In genomic region chr5:135373747-135374515, GRCh38 we compare ENCODE assay signal across 17 cellular contexts. TPM values are rescaled to one million over a fixed set of nuclear protein-coding genes. Genes with fewer than 3 reads are reported as not detected.
DNase-seq lines count a peak whose midpoint lies in the region; ATAC-seq and TF ChIP-seq lines count a peak whose summit lies in the region.
"Had no signal": no experiment of that assay in that cellular context is flagged by ENCODE, and none has a peak within 500 bp of the region (broad histone marks: within the 10 kb centered on the region; RNA-seq: fewer than 3 reads in every experiment).

No MANE protein-coding gene starts in this region.

- ATAC-seq in psoas muscle (peak; percentile 94 to 96 (median 94)), GM18861 (IDR thresholded peaks at IDR 0.05; ENCODE audit: unreplicated experiment) (no peak), HG03159 (IDR thresholded peaks at IDR 0.05; ENCODE audit: unreplicated experiment) (no peak)
- ATAC-seq: A549 had no signal

- H3K27ac ChIP-seq in psoas muscle (peak overlapping the region; percentile 83), dorsolateral prefrontal cortex (peak overlapping the region in 5 of 59 donors; percentile 0 to 63 (median 49))
- H3K27ac ChIP-seq: A549, colonic mucosa had no signal

- H3K4me3 Mint-ChIP-seq in T-helper 1 cell treated with Interleukin-12 subunit alpha and Interleukin-12 subunit beta and Interleukin-4 antibody, amounts not matched to agents 30 μg/mL and 1 μg/mL, for 36 hours, result peak overlapping the region; percentile 8
- H3K4me3 Mint-ChIP-seq: activated naive CD8-positive, alpha-beta T cell; IgD-negative memory B cell; nephron progenitor cell had no signal

- peak overlapping the region; percentile 68 for H3K27ac Mint-ChIP-seq in T-helper 1 cell treated with Interleukin-12 subunit alpha and Interleukin-12 subunit beta and Interleukin-4 antibody, amounts not matched to agents 30 μg/mL and 1 μg/mL, for 36 hours
- H3K27ac Mint-ChIP-seq: activated naive CD8-positive, alpha-beta T cell; IgD-negative memory B cell; nephron progenitor cell had no signal

- H3K27me3 ChIP-seq in psoas muscle (ENCODE audit: insufficient read depth in 3 of 3, low read length in 2 of 3) (no peaks in the 10 kb centered on the region), dorsolateral prefrontal cortex (no peaks in the 10 kb centered on the region)
- H3K27me3 ChIP-seq: colonic mucosa, upper lobe of left lung had no signal

- H3K4me1 ChIP-seq in psoas muscle, result peaks cover 50% of the 10 kb centered on the region

- TF ChIP-seq CTCF in psoas muscle (IDR thresholded peaks at IDR 0.05) (no peak), dorsolateral prefrontal cortex (IDR thresholded peaks at IDR 0.05 in 54 of 56, conservative IDR thresholded peaks at IDR 0.05 in 2 of 56; ENCODE audit: low read depth in 1 of 56, partially characterized antibody in 56 of 56) (no peak)

- no peaks in the 10 kb centered on the region for H3K9me3 Mint-ChIP-seq in T-helper 1 cell treated with Interleukin-12 subunit alpha and Interleukin-12 subunit beta and Interleukin-4 antibody, amounts not matched to agents 30 μg/mL and 1 μg/mL, for 36 hours
- H3K9me3 Mint-ChIP-seq: IgD-negative memory B cell, nephron progenitor cell had no signal

- no peak for TF ChIP-seq POLR2A in erythroblast (IDR thresholded peaks at IDR 0.05; ENCODE audit: low read length)

- H3K36me3 Mint-ChIP-seq in T-helper 1 cell treated with Interleukin-12 subunit alpha and Interleukin-12 subunit beta and Interleukin-4 antibody, amounts not matched to agents 30 μg/mL and 1 μg/mL, for 36 hours (ENCODE audit: low read depth), result peaks cover 44% of the 10 kb centered on the region

- peaks cover 74% of the 10 kb centered on the region for H3K4me1 Mint-ChIP-seq in T-helper 1 cell treated with Interleukin-12 subunit alpha and Interleukin-12 subunit beta and Interleukin-4 antibody, amounts not matched to agents 30 μg/mL and 1 μg/mL, for 36 hours (ENCODE audit: low read depth)

- no peaks in the 10 kb centered on the region for H3K9me3 ChIP-seq in psoas muscle
- H3K9me3 ChIP-seq: A549, colonic mucosa, upper lobe of left lung had no signal

- WGBS in psoas muscle, 3 donors, result 29 to 41% (median 31%) methylated on average over 7 of the region's 7 CpGs

- H3K4me3 ChIP-seq in psoas muscle (no peak overlapping the region), dorsolateral prefrontal cortex (no peak overlapping the region)
- H3K4me3 ChIP-seq: A549, colonic mucosa, upper lobe of left lung had no signal

- H3K27me3 Mint-ChIP-seq in T-helper 1 cell treated with Interleukin-12 subunit alpha and Interleukin-12 subunit beta and Interleukin-4 antibody, amounts not matched to agents 30 μg/mL and 1 μg/mL, for 36 hours (ENCODE audit: low read depth), result no peaks in the 10 kb centered on the region
- H3K27me3 Mint-ChIP-seq: activated naive CD8-positive, alpha-beta T cell; IgD-negative memory B cell had no signal

- intact Hi-C loops in psoas muscle (cut with DNase I), result no loop called here
- intact Hi-C loops in dorsolateral prefrontal cortex (cut with DNase I), result no loop called here

- DNase-seq in T-helper 1 cell, result no peak
- DNase-seq in M059J (ENCODE audit: low read depth), result peak; percentile 37
- DNase-seq in erythroblast (lab: John Stamatoyannopoulos, UW), result peak; percentile 57 to 84
- DNase-seq in psoas muscle, result peak; percentile 49 to 82
- no peak for DNase-seq in dorsolateral prefrontal cortex
- DNase-seq: activated CD4-positive, alpha-beta T cell treated with anti-CD3 and anti-CD28 coated beads, Interleukin-2, amount 50 U/mL, for 1 hour; colonic mucosa; HCEC 1CT; NCI-H2029 treated with DMSO at 0.1 percent for 48 hours; nephron progenitor cell; upper lobe of left lung had no signal

- peaks cover 2 to 33% of the 10 kb centered on the region in 2 donors for H3K36me3 ChIP-seq in psoas muscle (ENCODE audit: insufficient read depth in 1 of 2, low read depth in 1 of 2)

RNA-seq across cellular contexts. Expression of gene MACROH2A1, which starts 25.1 kb away (rescaled TPM):
- total RNA-seq in M059J (2014; rRNA removed; shearing (Covaris generic)), result 349 and 422 TPM in 2 replicates
- 100 to 1,000 TPM in 1 of 4 donors, 10 to 100 TPM in 3; 57.8 to 108 (median 81.5) TPM for total RNA-seq in psoas muscle
- polyA plus RNA-seq in psoas muscle, result 100 to 1,000 TPM in 2 of 3 donors, 10 to 100 TPM in 1; 73.1 to 127 (median 125) TPM
- 100 to 1,000 TPM in 119 of 120 experiments, 10 to 100 TPM in 1; 95.0 to 158 (median 124) TPM for total RNA-seq in dorsolateral prefrontal cortex

Comparison
In these comparisons a context has a peak if more than half of its experiments do, and no peak if none do; other contexts are left out.
1. DNase-seq: peak in M059J (single experiment), erythroblast (2 of 2) and psoas muscle (2 of 2); none in T-helper 1 cell (0 of 5) and dorsolateral prefrontal cortex (0 of 10).
2. ATAC-seq: peak in psoas muscle (4 of 4); none in GM18861 (single experiment) and HG03159 (single experiment).